Comparison of ENCODE assay signal across 18 cellular contexts in genomic region chr4:169189372-169189771, GRCh38.
A peak's percentile ranks its signal among the peaks of the same experiment; 100 is the strongest.
DNase-seq lines count a peak whose midpoint lies in the region; ATAC-seq, FAIRE-seq and TF ChIP-seq lines count a peak whose summit lies in the region.
"Had no signal": no experiment of that assay in that cellular context is flagged by ENCODE, and none has a peak within 500 bp of the region (broad histone marks: within the 10 kb centered on the region; RNA-seq: fewer than 3 reads in every experiment).

No MANE protein-coding gene starts in this region.

- WGBS in IMR-90 (ENCODE audit: extremely low coverage in 2 of 2, insufficient read length in 1 of 2), 2 experiments = no CpG with 5 or more reads among the region's 4 CpGs
- no CpG with 5 or more reads among the region's 4 CpGs for WGBS in H9 (ENCODE audit: extremely low coverage, insufficient read length, low lambda C conversion rate)

- BruUV-seq in IMR-90 (replicated peaks; lab: Mats Ljungman, UMichigan) = no TSS peak

- no peak overlapping the region for H2BK12ac ChIP-seq in H9 (ENCODE audit: insufficient read length, low read depth, low read length)

- no peak overlapping the region for H3K4me3 Mint-ChIP-seq in H9
- H3K4me3 Mint-ChIP-seq: activated CD4-positive, alpha-beta T cell treated with anti-CD3 and anti-CD28 coated beads, Interleukin-2, amount 10 ng/mL, durations not matched to agents 7 days and 5 days had no signal

- H2BK20ac ChIP-seq in IMR-90 (ENCODE audit: low read depth, low read length) (no peak overlapping the region), H9 (ENCODE audit: low read depth, low read length, poor library complexity, severe bottlenecking) (no peak overlapping the region)

- H4K91ac ChIP-seq in IMR-90 (ENCODE audit: insufficient read depth, low read depth, low read length) = no peak overlapping the region
- H4K91ac ChIP-seq in H9 (ENCODE audit: insufficient read length, low read depth, low read length) = no peak overlapping the region

- peak overlapping the region in 1 of 3 experiments; percentile 71; a peak in 2 of 7 replicates for H3K27ac Mint-ChIP-seq in H9
- H3K27ac Mint-ChIP-seq: activated CD4-positive, alpha-beta T cell treated with anti-CD3 and anti-CD28 coated beads, Interleukin-2, amount 10 ng/mL, durations not matched to agents 7 days and 5 days had no signal

- no peak overlapping the region for H2BK120ac ChIP-seq in IMR-90 (ENCODE audit: low read depth, low read length)
- no peak overlapping the region for H2BK120ac ChIP-seq in H9 (ENCODE audit: low read depth, low read length, poor library complexity, severe bottlenecking)

- H3K9me3 Mint-ChIP-seq in H9 = no peaks in the 10 kb centered on the region
- H3K9me3 Mint-ChIP-seq: activated CD4-positive, alpha-beta T cell treated with anti-CD3 and anti-CD28 coated beads, Interleukin-2, amount 10 ng/mL, durations not matched to agents 7 days and 5 days had no signal

- H2AK5ac ChIP-seq in IMR-90 (ENCODE audit: low read depth, low read length) = no peak overlapping the region
- no peak overlapping the region for H2AK5ac ChIP-seq in H9 (ENCODE audit: insufficient read length, low read length)

- H3K4me1 ChIP-seq in IMR-90 (ENCODE audit: control insufficient read depth, insufficient read depth, low read length) = peaks cover 13% of the 10 kb centered on the region
- H3K4me1 ChIP-seq in HAP-1 = no peaks in the 10 kb centered on the region
- peaks cover 3% of the 10 kb centered on the region for H3K4me1 ChIP-seq in H9 (ENCODE audit: insufficient read depth, low read length)
- no peaks in the 10 kb centered on the region for H3K4me1 ChIP-seq in right atrium auricular region

- H3K27me3 Mint-ChIP-seq in H9 (ENCODE audit: low read depth) = no peaks in the 10 kb centered on the region

- H3K23ac ChIP-seq in IMR-90 (ENCODE audit: low read depth, low read length) (peak overlapping the region; percentile 52; the same call in 1 of the 2 replicates), H9 (ENCODE audit: insufficient read length, low read depth, low read length) (no peak overlapping the region)

- H3K27ac ChIP-seq in IMR-90 (ENCODE audit: insufficient read depth, low read length) (no peak overlapping the region), H9 (ENCODE audit: insufficient read length, low read depth, low read length) (no peak overlapping the region), right atrium auricular region (no peak overlapping the region)
- H3K27ac ChIP-seq: lower lobe of right lung, transverse colon had no signal

- H3K9me1 ChIP-seq in IMR-90 (ENCODE audit: insufficient read depth, low read length) = peaks cover 13% of the 10 kb centered on the region

- H2AFZ ChIP-seq in IMR-90 (replicated peaks; ENCODE audit: low read length, poor library complexity) (no peak overlapping the region), H9 (ENCODE audit: low read length) (no peak overlapping the region)

- H3K18ac ChIP-seq in IMR-90 (ENCODE audit: low read depth, low read length) (no peak overlapping the region), H9 (ENCODE audit: insufficient read length, low read depth, low read length) (no peak overlapping the region)

- H4K5ac ChIP-seq in IMR-90 (ENCODE audit: low read depth, low read length) (no peak overlapping the region), H9 (ENCODE audit: insufficient read length, low read depth, low read length) (no peak overlapping the region)

- in situ Hi-C loops in IMR-90 (cut with MboI; ENCODE audit: low sequenced_read_pairs) = no loop called here
- in situ Hi-C loops in HAP-1 (cut with MboI; ENCODE audit: low sequenced_read_pairs) = no loop called here

- H3K27me3 ChIP-seq in IMR-90 (ENCODE audit: control insufficient read depth, insufficient read depth, low read length) (no peaks in the 10 kb centered on the region), HAP-1 (ENCODE audit: low read depth) (no peaks in the 10 kb centered on the region), H9 (ENCODE audit: insufficient read depth, low read length) (no peaks in the 10 kb centered on the region), right atrium auricular region (no peaks in the 10 kb centered on the region)
- H3K27me3 ChIP-seq: transverse colon had no signal

- H3K4me3 ChIP-seq in IMR-90 (ENCODE audit: insufficient read depth, low read depth, low read length) = no peak overlapping the region
- H3K4me3 ChIP-seq in HAP-1 = no peak overlapping the region
- no peak overlapping the region for H3K4me3 ChIP-seq in right atrium auricular region
- H3K4me3 ChIP-seq: lower lobe of right lung, transverse colon had no signal

- no peak overlapping the region for H3K4me2 ChIP-seq in IMR-90 (ENCODE audit: low read depth, low read length)
- H3K4me2 ChIP-seq in H9 (ENCODE audit: insufficient read depth, insufficient read length, low read length) = no peak overlapping the region

- no peak overlapping the region for H3K14ac ChIP-seq in IMR-90 (replicated peaks; ENCODE audit: low read depth, low read length)
- no peak overlapping the region for H3K14ac ChIP-seq in H9 (ENCODE audit: insufficient read depth, low read length)

- H3K36me3 Mint-ChIP-seq in H9 (ENCODE audit: insufficient read depth in 1 of 3, low read depth in 3 of 3) = no peaks in the 10 kb centered on the region

- no peak for TF ChIP-seq CTCF in IMR-90 (conservative IDR thresholded peaks at IDR 0.05; ENCODE audit: low read depth, low read length)
- no peak for TF ChIP-seq CTCF in H9 (conservative IDR thresholded peaks at IDR 0.05)
- TF ChIP-seq CTCF in right atrium auricular region (IDR thresholded peaks at IDR 0.05) = no peak

- H2BK5ac ChIP-seq in IMR-90 (ENCODE audit: low read depth, low read length, poor library complexity, severe bottlenecking) (no peak overlapping the region), H9 (ENCODE audit: insufficient read length, low read length) (no peak overlapping the region)

- no peak overlapping the region for H3K56ac ChIP-seq in IMR-90 (ENCODE audit: extremely low read depth, insufficient read depth, low read length)
- no peak overlapping the region for H3K56ac ChIP-seq in H9 (ENCODE audit: insufficient read length, low read depth, low read length)

- H3K79me2 ChIP-seq in H9 (ENCODE audit: insufficient read depth, low read length) = no peaks in the 10 kb centered on the region; the same call in 1 of the 2 replicates

- peaks cover 55% of the 10 kb centered on the region for H4K20me1 ChIP-seq in IMR-90 (ENCODE audit: insufficient read depth, low read length)
- H4K20me1 ChIP-seq in H9 (ENCODE audit: control insufficient read depth, insufficient read depth, insufficient read length) = no peaks in the 10 kb centered on the region

- H3K4me1 Mint-ChIP-seq in H9 = peaks cover 28 to 40% of the 10 kb centered on the region in 2 experiments

- 0 out of 2 replicates have a peak, but pooled peaks have one; percentile 26 for TF ChIP-seq POLR2A in GM12892 (IDR thresholded peaks at IDR 0.05; ENCODE audit: low read depth, low read length)
- no peak for TF ChIP-seq POLR2A in IMR-90 (IDR thresholded peaks at IDR 0.05; ENCODE audit: low read depth, low read length)

- H3K23me2 ChIP-seq in H9 (ENCODE audit: insufficient read length, low read depth, low read length, poor library complexity, severe bottlenecking) = no peaks in the 10 kb centered on the region

- H3K36me3 ChIP-seq in IMR-90 (ENCODE audit: control insufficient read depth, insufficient read depth, low read length) = no peaks in the 10 kb centered on the region
- no peaks in the 10 kb centered on the region for H3K36me3 ChIP-seq in HAP-1 (replicated peaks)
- H3K36me3 ChIP-seq in right atrium auricular region = no peaks in the 10 kb centered on the region
- H3K36me3 ChIP-seq: lower lobe of right lung, transverse colon had no signal

- H3K9me3 ChIP-seq in IMR-90 (ENCODE audit: control insufficient read depth, insufficient read depth, low read length) = no peaks in the 10 kb centered on the region
- H3K9me3 ChIP-seq in HAP-1 = no peaks in the 10 kb centered on the region
- no peaks in the 10 kb centered on the region for H3K9me3 ChIP-seq in H9 (ENCODE audit: control insufficient read depth, low read depth, low read length)
- H3K9me3 ChIP-seq in right atrium auricular region = no peaks in the 10 kb centered on the region
- H3K9me3 ChIP-seq: lower lobe of right lung, transverse colon had no signal

- no peak overlapping the region for H2AK9ac ChIP-seq in IMR-90 (replicated peaks; ENCODE audit: low read depth, low read length, poor library complexity)

- ATAC-seq in GM19463 (IDR thresholded peaks at IDR 0.05; ENCODE audit: unreplicated experiment) (peak; percentile 79), HG02943 (IDR thresholded peaks at IDR 0.05; ENCODE audit: low read depth, unreplicated experiment) (peak; percentile 92), IMR-90 (ENCODE audit: low read depth) (no peak)
- ATAC-seq: lower lobe of right lung had no signal

- H4K8ac ChIP-seq in IMR-90 (ENCODE audit: low read depth in 2 of 2, low read length in 2 of 2) (no peak overlapping the region), H9 (replicated peaks; ENCODE audit: insufficient read length, low read depth, low read length) (no peak overlapping the region)

- DNase-seq in GM12892 (ENCODE audit: insufficient read length) = no peak
- no peak for DNase-seq in IMR-90
- DNase-seq in HAP-1 (ENCODE audit: low spot score in 2 of 2) = no peak
- no peak for DNase-seq in H9
- DNase-seq in HK-2 (ENCODE audit: unreplicated experiment) = no peak
- no peak for DNase-seq in right atrium auricular region (ENCODE audit: low spot score)
- DNase-seq: activated CD4-positive, alpha-beta T cell treated with anti-CD3 and anti-CD28 coated beads, Interleukin-2, amount 10 ng/mL, durations not matched to agents 7 days and 5 days; activated naive CD4-positive, alpha-beta T cell; EL; foreskin melanocyte; H7; lower lobe of right lung; NCI-H524 treated with DMSO at 0.1 percent for 48 hours; SHP77; transverse colon had no signal

- intact Hi-C loops in IMR-90 (cut with micrococcal nuclease) = no loop called here

- POLR2A ChIA-PET in IMR-90 (lab: Charles Lee; ENCODE audit: unreplicated experiment) = no interaction called here

- no peak overlapping the region for H2BK15ac ChIP-seq in IMR-90 (ENCODE audit: low read depth, low read length)
- H2BK15ac ChIP-seq in H9 (ENCODE audit: low read depth, low read length) = no peak overlapping the region

- no peak overlapping the region for H3T11ph ChIP-seq in H9 (ENCODE audit: low read length)

- CTCF ChIA-PET in IMR-90 (lab: Yijun Ruan, JAX) = interaction anchor here (1.0 kb wide), 1 partner anchor 12 kb away, joined by 3 read pairs; no protein-coding TSS in a partner anchor

- dilution Hi-C loops in IMR-90 (cut with HindIII; ENCODE audit: low sequenced_read_pairs, unreplicated experiment) = no loop called here

- H3K4ac ChIP-seq in IMR-90 (ENCODE audit: low read depth, low read length) (no peak overlapping the region), H9 (ENCODE audit: low read depth, low read length) (no peak overlapping the region)

- peak; percentile 69 for FAIRE-seq in GM12892 (lab: Jason Lieb, UNC)
- FAIRE-seq: colon had no signal

- no peak for TF ChIP-seq RAD21 in IMR-90 (IDR thresholded peaks at IDR 0.05; ENCODE audit: low read length)

- H3K9ac ChIP-seq in IMR-90 (ENCODE audit: low read depth, low read length) (no peak overlapping the region), H9 (ENCODE audit: extremely low read depth, insufficient read length, low read length) (no peak overlapping the region)

- H3K79me1 ChIP-seq in IMR-90 (ENCODE audit: low read depth in 1 of 2, low read length in 2 of 2) = peaks cover 25 to 64% of the 10 kb centered on the region in 2 experiments
- H3K79me1 ChIP-seq in H9 (ENCODE audit: insufficient read depth, low read depth, low read length, poor library complexity, severe bottlenecking) = peaks cover 3% of the 10 kb centered on the region
